8 cellular contexts compared by ENCODE assay signal in the genomic region with DNA sequence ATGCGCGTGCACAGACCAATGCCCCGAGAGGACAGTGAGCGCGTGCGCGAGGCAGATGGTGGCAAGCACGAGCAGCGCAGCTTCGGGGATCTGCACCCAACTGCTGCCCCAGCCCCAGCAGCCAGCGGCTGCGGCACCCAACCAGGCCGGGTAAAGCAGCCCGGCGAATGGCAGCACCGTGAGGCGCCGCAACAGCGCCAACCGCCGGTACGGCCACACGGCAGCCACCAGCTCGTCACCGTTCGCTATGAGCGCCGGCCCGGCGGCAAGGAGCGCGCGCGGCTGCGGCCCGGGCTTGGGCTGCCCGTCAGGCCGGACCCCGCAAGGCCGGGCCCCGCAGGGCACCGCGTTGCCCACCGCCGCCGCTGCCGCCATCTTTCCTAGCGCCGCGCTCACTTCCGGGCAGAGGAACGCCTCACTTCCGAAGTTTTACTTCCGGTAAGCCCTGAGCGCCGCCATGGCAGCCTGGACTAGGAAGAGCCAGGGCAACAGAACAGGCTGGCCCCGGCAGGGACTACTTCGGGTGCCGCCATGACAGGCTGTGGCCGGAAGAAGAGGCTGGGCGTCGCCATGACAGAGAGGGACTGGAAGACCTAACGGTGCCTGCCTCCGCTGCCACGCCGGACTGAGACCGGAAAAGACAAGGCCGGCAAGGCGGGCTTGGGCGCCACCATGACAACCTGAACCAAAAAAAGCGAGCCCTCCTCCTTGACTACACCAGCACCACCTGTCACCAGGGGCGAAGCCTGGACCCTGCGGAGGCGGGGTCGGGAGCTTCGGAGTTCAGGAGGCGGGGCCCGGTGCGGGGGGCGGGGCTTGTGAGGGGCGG. TPM values are rescaled to one million over a fixed set of nuclear protein-coding genes. Genes with fewer than 3 reads are reported as not detected.
DNase-seq lines count a peak whose midpoint lies in the region; TF ChIP-seq lines count a peak whose summit lies in the region.

A gene (minus strand): TSS at position 385 of the 829 bp plus-strand sequence. CDS start 10 bp downstream, at position 375.

- H3K27me3 Mint-ChIP-seq in neural crest cell (ENCODE audit: low read depth): peaks cover 4% of the 10 kb centered on the region

- H3K4me2 ChIP-seq in MM.1S (ENCODE audit: low read depth, low read length): peak within 1 kb of the TSS; percentile 97

- H3K9me3 Mint-ChIP-seq in neural crest cell: peaks cover 2% of the 10 kb centered on the region

- H3K27me3 ChIP-seq in MM.1S (replicated peaks; ENCODE audit: insufficient read depth, low read length): no peaks in the 10 kb centered on the region
- no peaks in the 10 kb centered on the region for H3K27me3 ChIP-seq in stomach smooth muscle (ENCODE audit: control insufficient read depth in 1 of 2, insufficient read depth in 2 of 2, low read length in 2 of 2)

- peak within 1 kb of the TSS; percentile 98 for H3K4me3 ChIP-seq in MM.1S (ENCODE audit: low read length)
- H3K4me3 ChIP-seq in fibroblast of villous mesenchyme (ENCODE audit: low read depth, low read length): peak within 1 kb of the TSS; percentile 97
- peak within 1 kb of the TSS; percentile 96 to 98 for H3K4me3 ChIP-seq in stomach smooth muscle (ENCODE audit: low read length in 2 of 2)

- peaks cover 29% of the 10 kb centered on the region for H3K4me1 Mint-ChIP-seq in neural crest cell

- peak within 1 kb of the TSS; percentile 98 for H3K4me3 Mint-ChIP-seq in neural crest cell

- no peaks in the 10 kb centered on the region for H4K20me1 ChIP-seq in MM.1S (ENCODE audit: insufficient read depth, low read length)

- peak within 1 kb of the TSS; percentile 84 for H2AFZ ChIP-seq in MM.1S (ENCODE audit: low read length)

- peaks cover 4% of the 10 kb centered on the region for H3K36me3 Mint-ChIP-seq in neural crest cell (ENCODE audit: low read depth)

- TF ChIP-seq CTCF in MM.1S (IDR thresholded peaks at IDR 0.05; ENCODE audit: low read length) (peak; percentile 17; the same call in 1 of the 2 replicates), fibroblast of villous mesenchyme (IDR thresholded peaks at IDR 0.05; ENCODE audit: insufficient read depth, low read depth, low read length) (no peak), neural crest cell (conservative IDR thresholded peaks at IDR 0.05) (peak; percentile 40)

- peaks cover 33% of the 10 kb centered on the region for H3K79me2 ChIP-seq in MM.1S (ENCODE audit: low read length)

- peaks cover 13% of the 10 kb centered on the region for H3F3A ChIP-seq in MM.1S (ENCODE audit: insufficient read depth, low read length)

- H3K27ac ChIP-seq in MM.1S (ENCODE audit: low read length): peak within 1 kb of the TSS; percentile 86
- H3K27ac ChIP-seq in stomach smooth muscle (ENCODE audit: low read length): peak within 1 kb of the TSS; percentile 74

- H3K9ac ChIP-seq in MM.1S (ENCODE audit: low read length) (peak within 1 kb of the TSS; percentile 94), stomach smooth muscle (ENCODE audit: low read length in 2 of 2) (peak within 1 kb of the TSS; percentile 87 to 88)

- H3K4me1 ChIP-seq in MM.1S (ENCODE audit: low read length) (peaks cover 9% of the 10 kb centered on the region; the same call in 1 of the 2 replicates), stomach smooth muscle (ENCODE audit: control insufficient read depth, insufficient read depth, low read length) (peaks cover 23% of the 10 kb centered on the region)

- peak within 1 kb of the TSS; percentile 98 for H3K27ac Mint-ChIP-seq in neural crest cell (ENCODE audit: unreplicated experiment)

- H3K36me3 ChIP-seq in MM.1S (replicated peaks; ENCODE audit: insufficient read depth, low read length): peaks cover 5% of the 10 kb centered on the region; the same call in 1 of the 2 replicates
- peaks cover 4 to 9% of the 10 kb centered on the region in 2 donors for H3K36me3 ChIP-seq in stomach smooth muscle (ENCODE audit: control insufficient read depth in 2 of 2, insufficient read depth in 2 of 2, low read length in 2 of 2)

- H3K9me3 ChIP-seq in MM.1S (replicated peaks; ENCODE audit: insufficient read depth, low read length) (no peaks in the 10 kb centered on the region), stomach smooth muscle (ENCODE audit: control insufficient read depth in 2 of 2, low read length in 2 of 2) (no peaks in the 10 kb centered on the region)

- peak; percentile 92 for DNase-seq in GF-D8 (lab: John Stamatoyannopoulos, UW)
- peak; percentile 98 for DNase-seq in HCEC 1CT
- peak; percentile 94 for DNase-seq in MM.1S
- DNase-seq in SIG-M5 (lab: John Stamatoyannopoulos, UW): peak; percentile 85
- peak; percentile 87 for DNase-seq in activated gamma-delta T cell (lab: John Stamatoyannopoulos, UW)
- DNase-seq in fibroblast of villous mesenchyme (ENCODE audit: low read depth): peak; percentile 98
- peak; percentile 87 for DNase-seq in neural crest cell (ENCODE audit: low read depth, low spot score)

- H3K9me2 ChIP-seq in MM.1S (replicated peaks; ENCODE audit: insufficient read depth, low read length): no peaks in the 10 kb centered on the region

RNA-seq across cellular contexts. Expression of the gene that starts here (rescaled TPM):
- 35.8 and 44.9 TPM in 2 replicates for total RNA-seq in fibroblast of villous mesenchyme
- 75.1 and 81.0 TPM in 2 replicates for total RNA-seq in neural crest cell

Comparison
In these comparisons a context has a peak if more than half of its experiments do, and no peak if none do; other contexts are left out.
1. Peak in every context shown above with its lines: DNase-seq, H3K4me3 ChIP-seq and H3K27ac ChIP-seq.